ENCODE assay signal across 8 cellular contexts in genomic region chr17:77110006-77110374, GRCh38. TPM values are rescaled to one million over a fixed set of nuclear protein-coding genes. Genes with fewer than 3 reads are reported as not detected.
DNase-seq lines count a peak whose midpoint lies in the region; ATAC-seq and TF ChIP-seq lines count a peak whose summit lies in the region.

No MANE protein-coding gene starts in this region.

- H3K27me3 ChIP-seq in muscle layer of duodenum (ENCODE audit: low read depth, low read length), result no peaks in the 10 kb centered on the region

- H3K27ac ChIP-seq in muscle layer of duodenum (ENCODE audit: low read length), result peak overlapping the region; percentile 32

- no peaks in the 10 kb centered on the region for H3K9me3 ChIP-seq in muscle layer of duodenum (ENCODE audit: control insufficient read depth in 1 of 2, low read length in 2 of 2)

- TF ChIP-seq CTCF in chondrocyte (IDR thresholded peaks at IDR 0.05), result no peak
- no peak for TF ChIP-seq CTCF in GM10266 (IDR thresholded peaks at IDR 0.05; ENCODE audit: control insufficient read depth, insufficient read depth, low read depth, missing control alignments)

- peak; percentile 47 for DNase-seq in AG08395 (ENCODE audit: low spot score)
- peak; percentile 82 for DNase-seq in M059J (ENCODE audit: low read depth)
- DNase-seq in chondrocyte (ENCODE audit: low spot score), result no peak
- DNase-seq in GM10266 (ENCODE audit: extremely low spot score), result no peak
- DNase-seq in SHP77 (lab: John Stamatoyannopoulos, UW), result no peak
- no peak for DNase-seq in NCI-H526 treated with DMSO at 0.1 percent for 48 hours (lab: John Stamatoyannopoulos, UW)

- no peaks in the 10 kb centered on the region for H3K9me3 Mint-ChIP-seq in chondrocyte (ENCODE audit: low read depth)

- H3K27ac Mint-ChIP-seq in chondrocyte (ENCODE audit: unreplicated experiment), result peak overlapping the region; percentile 45

- H3K4me1 Mint-ChIP-seq in chondrocyte (ENCODE audit: low read depth), result peaks cover 13% of the 10 kb centered on the region

- peaks cover 5 to 14% of the 10 kb centered on the region in 2 donors for H3K4me1 ChIP-seq in muscle layer of duodenum (ENCODE audit: control insufficient read depth in 1 of 2, insufficient read depth in 2 of 2, low read length in 2 of 2)

- no peaks in the 10 kb centered on the region for H3K27me3 Mint-ChIP-seq in chondrocyte (ENCODE audit: low read depth)

- H3K4me3 ChIP-seq in muscle layer of duodenum (ENCODE audit: low read depth in 1 of 2, low read length in 2 of 2), result no peak overlapping the region

- no peak for ATAC-seq in GM18907 (IDR thresholded peaks at IDR 0.05; ENCODE audit: unreplicated experiment)

- no peaks in the 10 kb centered on the region for H3K36me3 Mint-ChIP-seq in chondrocyte (ENCODE audit: low read depth)

- no peak overlapping the region for H3K4me3 Mint-ChIP-seq in chondrocyte (ENCODE audit: unreplicated experiment)

- no peaks in the 10 kb centered on the region for H3K36me3 ChIP-seq in muscle layer of duodenum (ENCODE audit: control insufficient read depth in 1 of 2, insufficient read depth in 2 of 2, low read length in 2 of 2)

RNA-seq across cellular contexts. Expression of gene SEC14L1, which starts 30.8 kb away (rescaled TPM):
- 29.2 and 49.4 TPM in 2 replicates for total RNA-seq in M059J (2014; rRNA removed; shearing (Covaris generic))
- total RNA-seq in chondrocyte, result 47.1 to 60.0 TPM (median 51.8 TPM) in 3 replicates

Comparison
In these comparisons a context has a peak if more than half of its experiments do, and no peak if none do; other contexts are left out.
1. DNase-seq: peak in AG08395 (single experiment) and M059J (single experiment); none in chondrocyte (single experiment), GM10266 (single experiment), SHP77 (0 of 2) and NCI-H526 treated with DMSO at 0.1 percent for 48 hours (single experiment).